In the genomic region with DNA sequence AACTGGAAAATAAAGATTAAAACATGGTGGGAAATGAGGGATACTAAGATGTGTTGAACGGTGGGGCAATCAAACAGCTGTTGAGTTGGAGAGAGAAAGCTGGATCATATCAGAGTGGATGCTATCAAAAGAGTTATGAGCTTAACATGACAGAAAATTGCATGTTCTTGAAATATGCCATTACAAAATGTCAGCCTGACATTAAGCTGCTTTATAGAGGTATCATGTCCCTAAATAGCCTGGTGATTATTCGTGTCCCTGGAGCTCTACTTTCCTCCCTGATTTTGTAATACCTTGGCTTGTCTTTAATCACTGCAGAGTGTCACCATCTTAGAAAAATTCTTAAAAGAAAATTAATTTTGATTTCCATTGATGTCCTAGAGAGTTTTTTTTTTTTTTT, we compare ENCODE assay signal across 2 cellular contexts.
TF ChIP-seq lines count a peak whose summit lies in the region.

No MANE protein-coding gene starts in this region.

TF ChIP-seq in H1, 55 proteins besides CTCF, POLR2A, EP300 and RAD21 (continued from another document):
- TF ChIP-seq EZH2 (IDR thresholded peaks at IDR 0.05; ENCODE audit: low read depth, low read length, severe bottlenecking) (no peak), POLR2AphosphoS5 (IDR thresholded peaks at IDR 0.05; ENCODE audit: low read depth, low read length) (no peak)
- TF ChIP-seq, protein P1, sequence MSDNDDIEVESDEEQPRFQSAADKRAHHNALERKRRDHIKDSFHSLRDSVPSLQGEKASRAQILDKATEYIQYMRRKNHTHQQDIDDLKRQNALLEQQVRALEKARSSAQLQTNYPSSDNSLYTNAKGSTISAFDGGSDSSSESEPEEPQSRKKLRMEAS (IDR thresholded peaks at IDR 0.05), result no peak

TF ChIP-seq in neural cell, 6 proteins besides CTCF, POLR2A, EP300 and RAD21 (continued from another document):
- peak; percentile 54 for TF ChIP-seq REST (IDR thresholded peaks at IDR 0.05; ENCODE audit: borderline replicate concordance)
- TF ChIP-seq TAF1 (IDR thresholded peaks at IDR 0.05; ENCODE audit: low read depth), result no peak
- no peak for TF ChIP-seq SMC3 (conservative IDR thresholded peaks at IDR 0.05; ENCODE audit: poor library complexity)
- no peak for TF ChIP-seq EZH2 (IDR thresholded peaks at IDR 0.05; ENCODE audit: borderline replicate concordance, insufficient read depth, low read length, poor library complexity, severe bottlenecking)
